In the genomic region with DNA sequence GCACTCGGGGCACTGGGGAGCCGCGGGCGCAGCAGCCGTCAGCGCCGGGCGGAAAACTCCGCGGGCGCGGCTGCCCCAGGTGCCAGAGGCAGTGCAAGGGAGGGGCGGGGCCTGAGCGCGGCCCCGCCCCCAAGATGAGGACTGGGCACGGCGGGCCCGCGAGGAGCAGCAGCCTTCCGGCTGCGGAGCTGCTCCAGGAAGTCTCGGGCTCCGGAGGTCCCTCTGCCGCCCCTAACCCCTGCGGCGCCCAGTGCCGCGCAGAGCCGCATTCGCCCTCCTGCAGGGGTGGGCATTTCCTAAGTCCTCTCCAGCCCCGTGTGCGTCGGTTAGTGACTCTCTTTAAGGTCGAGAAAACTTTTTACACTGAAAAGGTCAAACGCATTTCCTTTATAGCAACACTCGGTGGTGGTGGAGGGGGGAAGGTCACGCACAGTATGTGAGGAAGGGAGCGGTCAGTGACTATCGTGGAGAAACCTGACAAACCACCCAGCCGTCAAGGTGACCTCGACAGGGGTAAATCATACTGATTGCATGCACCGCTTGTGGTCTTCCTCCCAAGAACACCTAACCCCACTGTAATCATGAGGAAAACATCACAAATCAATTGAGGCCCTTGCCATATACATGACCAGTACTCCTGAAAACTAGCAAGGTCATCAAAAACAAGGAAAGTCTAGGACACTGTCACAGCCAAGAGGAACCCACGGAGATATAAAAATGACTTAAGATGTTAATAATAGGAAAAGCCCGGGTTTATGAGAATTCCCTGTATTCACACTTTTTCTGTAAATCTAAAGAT, we compare ENCODE assay signal across 1 cellular context.
TF ChIP-seq lines count a peak whose summit lies in the region.

ANXA11 (minus strand) TSS at position 60 of the 799 bp plus-strand sequence. CDS start 32,676 bp downstream, outside the sequence.

TF ChIP-seq in K562, 482 proteins besides CTCF, POLR2A, EP300 and RAD21 (continued from another document and continues in another):
- TF ChIP-seq, protein P1, sequence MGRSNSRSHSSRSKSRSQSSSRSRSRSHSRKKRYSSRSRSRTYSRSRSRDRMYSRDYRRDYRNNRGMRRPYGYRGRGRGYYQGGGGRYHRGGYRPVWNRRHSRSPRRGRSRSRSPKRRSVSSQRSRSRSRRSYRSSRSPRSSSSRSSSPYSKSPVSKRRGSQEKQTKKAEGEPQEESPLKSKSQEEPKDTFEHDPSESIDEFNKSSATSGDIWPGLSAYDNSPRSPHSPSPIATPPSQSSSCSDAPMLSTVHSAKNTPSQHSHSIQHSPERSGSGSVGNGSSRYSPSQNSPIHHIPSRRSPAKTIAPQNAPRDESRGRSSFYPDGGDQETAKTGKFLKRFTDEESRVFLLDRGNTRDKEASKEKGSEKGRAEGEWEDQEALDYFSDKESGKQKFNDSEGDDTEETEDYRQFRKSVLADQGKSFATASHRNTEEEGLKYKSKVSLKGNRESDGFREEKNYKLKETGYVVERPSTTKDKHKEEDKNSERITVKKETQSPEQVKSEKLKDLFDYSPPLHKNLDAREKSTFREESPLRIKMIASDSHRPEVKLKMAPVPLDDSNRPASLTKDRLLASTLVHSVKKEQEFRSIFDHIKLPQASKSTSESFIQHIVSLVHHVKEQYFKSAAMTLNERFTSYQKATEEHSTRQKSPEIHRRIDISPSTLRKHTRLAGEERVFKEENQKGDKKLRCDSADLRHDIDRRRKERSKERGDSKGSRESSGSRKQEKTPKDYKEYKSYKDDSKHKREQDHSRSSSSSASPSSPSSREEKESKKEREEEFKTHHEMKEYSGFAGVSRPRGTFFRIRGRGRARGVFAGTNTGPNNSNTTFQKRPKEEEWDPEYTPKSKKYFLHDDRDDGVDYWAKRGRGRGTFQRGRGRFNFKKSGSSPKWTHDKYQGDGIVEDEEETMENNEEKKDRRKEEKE (IDR thresholded peaks at IDR 0.05; ENCODE audit: borderline replicate concordance in 1 of 2, control insufficient read depth in 1 of 2, low read depth in 2 of 2, low read length in 1 of 2), result 0 out of 4 replicates have a peak, but pooled peaks of 1 of the 2 experiments have one; percentile 53
- TF ChIP-seq, protein P2, sequence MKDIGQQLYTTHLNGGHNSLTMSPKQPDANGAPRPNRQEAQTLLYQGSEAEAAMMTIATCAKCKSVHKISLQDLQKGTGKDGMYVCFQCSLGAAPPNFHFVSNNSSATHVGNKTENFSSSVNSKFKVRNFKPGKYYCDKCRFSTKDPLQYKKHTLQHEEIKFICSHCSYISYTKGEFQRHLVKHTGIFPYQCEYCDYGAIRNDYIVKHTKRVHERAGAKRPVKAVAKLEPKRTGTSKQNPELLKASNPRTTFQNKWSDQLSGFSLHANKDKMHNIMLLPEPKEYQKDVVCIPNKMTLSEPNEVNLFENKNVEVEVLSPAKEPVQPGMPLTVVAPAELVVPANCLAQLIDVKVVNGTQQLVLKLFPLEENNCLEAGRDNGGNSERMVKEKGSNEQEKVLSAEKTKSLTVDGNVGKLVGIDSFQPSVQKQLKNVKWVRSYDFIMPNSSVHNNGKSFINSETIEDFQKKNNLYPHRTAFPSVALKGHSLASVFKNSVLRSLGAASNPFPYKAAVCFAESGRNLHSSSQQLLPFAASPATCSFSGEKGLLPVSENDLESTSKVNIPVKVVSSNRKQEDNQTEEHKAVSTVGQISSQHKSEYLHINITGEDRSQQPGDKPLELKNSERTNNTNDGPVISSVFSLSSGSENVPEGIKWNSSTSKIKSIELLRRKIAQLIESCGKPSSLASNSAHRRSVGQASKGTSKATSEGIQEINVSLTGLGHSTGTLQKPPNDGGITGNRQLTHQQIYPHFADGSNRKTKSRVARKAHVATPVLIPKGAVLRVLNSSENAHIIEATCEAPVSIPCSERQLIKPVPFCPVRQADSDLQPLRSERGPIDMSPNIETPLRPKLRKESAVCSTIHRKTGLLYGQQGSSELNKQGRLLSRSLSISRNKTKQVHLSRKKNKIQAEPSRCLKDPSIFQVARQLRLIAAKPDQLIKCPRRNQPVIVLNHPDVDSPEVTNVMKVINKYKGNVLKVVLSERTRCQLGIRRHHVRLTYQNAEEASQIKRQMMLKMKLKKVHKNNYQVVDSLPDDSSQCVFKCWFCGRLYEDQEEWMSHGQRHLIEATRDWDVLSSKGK (CRISPR knock-in tag; IDR thresholded peaks at IDR 0.05), result no peak
- TF ChIP-seq ZEB2 (IDR thresholded peaks at IDR 0.05) (peak; percentile 76; the same call in 1 of the 2 replicates), SMAD1 (IDR thresholded peaks at IDR 0.05; ENCODE audit: low read depth, low read length, partially characterized antibody) (peak; percentile 31), GTF2E2 (tag; IDR thresholded peaks at IDR 0.05) (peak; percentile 67; the same call in 1 of the 2 replicates), SUPT5H (IDR thresholded peaks at IDR 0.05) (peak; percentile 94), CBFB (CRISPR knock-in tag; IDR thresholded peaks at IDR 0.05) (no peak), ZFX (CRISPR knock-in tag; IDR thresholded peaks at IDR 0.05) (peak; percentile 74), GABPA (tag; conservative IDR thresholded peaks at IDR 0.05; ENCODE audit: low read depth) (peak; percentile 85), MYNN (IDR thresholded peaks at IDR 0.05) (0 out of 2 replicates have a peak, but pooled peaks have one; percentile 37), MYNN (CRISPR knock-in tag; IDR thresholded peaks at IDR 0.05) (no peak), CREB5 (CRISPR knock-in tag; IDR thresholded peaks at IDR 0.05) (no peak), EP400 (IDR thresholded peaks at IDR 0.05) (peak; percentile 71), HDAC2 (IDR thresholded peaks at IDR 0.05) (peak; percentile 87), ZNF766 (CRISPR knock-in tag; conservative IDR thresholded peaks at IDR 0.05) (no peak), MYC (IDR thresholded peaks at IDR 0.05; ENCODE audit: low read depth, low read length) (peak; percentile 69), MYC (CRISPR knock-in tag; IDR thresholded peaks at IDR 0.05; ENCODE audit: borderline replicate concordance, low read depth) (peak; percentile 74; the same call in 1 of the 2 replicates), ZNF639 (CRISPR knock-in tag; conservative IDR thresholded peaks at IDR 0.05 in 1 of 2, IDR thresholded peaks at IDR 0.05 in 1 of 2) (peak in 1 of 2 experiments; percentile 16; a peak in 1 of 4 replicates), ZNF324 (CRISPR knock-in tag; IDR thresholded peaks at IDR 0.05) (no peak), POLR3G (IDR thresholded peaks at IDR 0.05; ENCODE audit: extremely low read depth, insufficient read length, insufficient replicate concordance) (no peak), HMGN3 (IDR thresholded peaks at IDR 0.05; ENCODE audit: borderline replicate concordance, extremely low read depth, insufficient read length, low read depth, low read length) (peak; percentile 96), BCOR (IDR thresholded peaks at IDR 0.05) (peak; percentile 50; the same call in 1 of the 2 replicates), POLR2H (tag; IDR thresholded peaks at IDR 0.05; ENCODE audit: low read depth) (peak; percentile 90), ZBTB9 (CRISPR knock-in tag; IDR thresholded peaks at IDR 0.05) (peak; percentile 23; the same call in 1 of the 2 replicates), ELF4 (CRISPR knock-in tag; IDR thresholded peaks at IDR 0.05) (0 out of 2 replicates have a peak, but pooled peaks have one; percentile 39), POLR2G (IDR thresholded peaks at IDR 0.05; ENCODE audit: low read depth, low read length) (peak; percentile 95), MAZ (CRISPR knock-in tag; conservative IDR thresholded peaks at IDR 0.05 in 1 of 2, IDR thresholded peaks at IDR 0.05 in 1 of 2) (peak; percentile 60 to 65; a peak in 1 of 4 replicates), TEAD1 (CRISPR knock-in tag; IDR thresholded peaks at IDR 0.05) (peak in 1 of 2 experiments; percentile 68; a peak in 1 of 4 replicates), USF1 (CRISPR knock-in tag; IDR thresholded peaks at IDR 0.05) (no peak), ZNF707 (CRISPR knock-in tag; conservative IDR thresholded peaks at IDR 0.05) (no peak), MAFF (IDR thresholded peaks at IDR 0.05; ENCODE audit: low read length) (peak; percentile 95), ZNF76 (CRISPR knock-in tag; IDR thresholded peaks at IDR 0.05; ENCODE audit: borderline replicate concordance) (peak; percentile 19; the same call in 1 of the 2 replicates), POLR2AphosphoS2 (IDR thresholded peaks at IDR 0.05; ENCODE audit: low read length) (peak; percentile 74; the same call in 1 of the 2 replicates)
- TF ChIP-seq, protein P3, sequence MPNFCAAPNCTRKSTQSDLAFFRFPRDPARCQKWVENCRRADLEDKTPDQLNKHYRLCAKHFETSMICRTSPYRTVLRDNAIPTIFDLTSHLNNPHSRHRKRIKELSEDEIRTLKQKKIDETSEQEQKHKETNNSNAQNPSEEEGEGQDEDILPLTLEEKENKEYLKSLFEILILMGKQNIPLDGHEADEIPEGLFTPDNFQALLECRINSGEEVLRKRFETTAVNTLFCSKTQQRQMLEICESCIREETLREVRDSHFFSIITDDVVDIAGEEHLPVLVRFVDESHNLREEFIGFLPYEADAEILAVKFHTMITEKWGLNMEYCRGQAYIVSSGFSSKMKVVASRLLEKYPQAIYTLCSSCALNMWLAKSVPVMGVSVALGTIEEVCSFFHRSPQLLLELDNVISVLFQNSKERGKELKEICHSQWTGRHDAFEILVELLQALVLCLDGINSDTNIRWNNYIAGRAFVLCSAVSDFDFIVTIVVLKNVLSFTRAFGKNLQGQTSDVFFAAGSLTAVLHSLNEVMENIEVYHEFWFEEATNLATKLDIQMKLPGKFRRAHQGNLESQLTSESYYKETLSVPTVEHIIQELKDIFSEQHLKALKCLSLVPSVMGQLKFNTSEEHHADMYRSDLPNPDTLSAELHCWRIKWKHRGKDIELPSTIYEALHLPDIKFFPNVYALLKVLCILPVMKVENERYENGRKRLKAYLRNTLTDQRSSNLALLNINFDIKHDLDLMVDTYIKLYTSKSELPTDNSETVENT (CRISPR knock-in tag; IDR thresholded peaks at IDR 0.05), result peak; percentile 73
- TF ChIP-seq, protein P4, sequence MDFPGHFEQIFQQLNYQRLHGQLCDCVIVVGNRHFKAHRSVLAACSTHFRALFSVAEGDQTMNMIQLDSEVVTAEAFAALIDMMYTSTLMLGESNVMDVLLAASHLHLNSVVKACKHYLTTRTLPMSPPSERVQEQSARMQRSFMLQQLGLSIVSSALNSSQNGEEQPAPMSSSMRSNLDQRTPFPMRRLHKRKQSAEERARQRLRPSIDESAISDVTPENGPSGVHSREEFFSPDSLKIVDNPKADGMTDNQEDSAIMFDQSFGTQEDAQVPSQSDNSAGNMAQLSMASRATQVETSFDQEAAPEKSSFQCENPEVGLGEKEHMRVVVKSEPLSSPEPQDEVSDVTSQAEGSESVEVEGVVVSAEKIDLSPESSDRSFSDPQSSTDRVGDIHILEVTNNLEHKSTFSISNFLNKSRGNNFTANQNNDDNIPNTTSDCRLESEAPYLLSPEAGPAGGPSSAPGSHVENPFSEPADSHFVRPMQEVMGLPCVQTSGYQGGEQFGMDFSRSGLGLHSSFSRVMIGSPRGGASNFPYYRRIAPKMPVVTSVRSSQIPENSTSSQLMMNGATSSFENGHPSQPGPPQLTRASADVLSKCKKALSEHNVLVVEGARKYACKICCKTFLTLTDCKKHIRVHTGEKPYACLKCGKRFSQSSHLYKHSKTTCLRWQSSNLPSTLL (IDR thresholded peaks at IDR 0.05), result no peak
